10 cellular contexts compared by ENCODE assay signal in the genomic region with DNA sequence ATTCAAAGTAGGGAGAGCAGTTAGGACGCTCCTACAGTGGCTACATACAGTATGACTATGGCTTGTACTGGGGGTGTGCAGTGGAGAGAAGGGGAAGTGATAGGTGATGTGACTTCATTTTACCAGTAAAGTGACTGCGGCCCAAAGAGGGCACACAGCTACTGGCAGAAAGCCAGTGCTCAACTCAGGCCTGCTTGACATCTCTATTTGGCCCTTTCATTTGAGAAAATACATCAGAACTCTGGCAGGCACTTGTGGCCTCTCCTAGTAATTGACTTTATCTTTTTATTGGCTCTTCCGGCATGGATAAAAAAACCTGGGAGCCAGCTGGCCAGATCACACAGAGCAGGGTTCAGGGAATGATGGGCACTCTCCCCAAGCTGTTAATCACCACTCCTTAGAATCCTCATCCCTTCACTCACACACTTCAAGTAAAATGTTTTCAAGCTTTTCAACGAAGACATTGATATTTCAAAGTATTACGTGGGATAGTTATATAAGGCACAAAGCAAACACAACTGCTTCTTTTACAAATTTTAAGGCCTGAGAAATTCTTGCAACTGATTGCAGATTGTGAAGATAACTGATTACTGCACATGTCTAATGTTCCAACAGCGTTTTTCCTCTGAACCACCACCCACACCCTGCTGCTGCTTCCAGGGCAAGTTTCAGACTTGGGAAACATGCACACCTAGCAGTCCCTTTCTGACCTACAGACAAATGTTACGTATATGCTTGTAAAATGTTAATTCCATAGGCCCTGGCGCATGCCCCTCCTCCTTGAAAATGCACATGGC.
A peak's percentile ranks its signal among the peaks of the same experiment; 100 is the strongest.
DNase-seq lines count a peak whose midpoint lies in the region; ATAC-seq and TF ChIP-seq lines count a peak whose summit lies in the region.
"Had no signal": no experiment of that assay in that cellular context is flagged by ENCODE, and none has a peak within 500 bp of the region (broad histone marks: within the 10 kb centered on the region; RNA-seq: fewer than 3 reads in every experiment).

No MANE protein-coding gene starts in this region.

- no peaks in the 10 kb centered on the region for H3K36me3 Mint-ChIP-seq in activated T-cell treated with anti-CD3 and anti-CD28 coated beads, Interleukin-2, amount 50 U/mL, for 4 hours (ENCODE audit: insufficient read depth)
- H3K36me3 Mint-ChIP-seq: activated CD4-positive, alpha-beta memory T cell treated with anti-CD3 and anti-CD28 coated beads for 36 hours had no signal

- H3K9me3 ChIP-seq in mucosa of rectum (ENCODE audit: control insufficient read depth in 2 of 2, low read length in 2 of 2): no peaks in the 10 kb centered on the region
- H3K9me3 ChIP-seq: ovary had no signal

- no peaks in the 10 kb centered on the region for H3K4me1 Mint-ChIP-seq in activated T-cell treated with anti-CD3 and anti-CD28 coated beads, Interleukin-2, amount 50 U/mL, for 4 hours (ENCODE audit: low read depth)

- peak overlapping the region in 1 of 2 donors; percentile 17 for H3K4me3 ChIP-seq in mucosa of rectum (ENCODE audit: low read length in 2 of 2)
- H3K4me3 ChIP-seq: ovary had no signal

- H3K27me3 Mint-ChIP-seq in activated T-cell treated with anti-CD3 and anti-CD28 coated beads, Interleukin-2, amount 50 U/mL, for 4 hours (ENCODE audit: low read depth): no peaks in the 10 kb centered on the region
- H3K27me3 Mint-ChIP-seq: activated CD4-positive, alpha-beta memory T cell treated with anti-CD3 and anti-CD28 coated beads for 36 hours had no signal

- H3K36me3 ChIP-seq in mucosa of rectum (ENCODE audit: control insufficient read depth in 2 of 2, insufficient read depth in 2 of 2, low read length in 2 of 2): peaks cover 6 to 15% of the 10 kb centered on the region in 2 donors
- H3K36me3 ChIP-seq: ovary had no signal

- peak overlapping the region; percentile 28 to 34 for H3K9ac ChIP-seq in mucosa of rectum (ENCODE audit: low read depth in 1 of 2, low read length in 2 of 2)

- no peaks in the 10 kb centered on the region for H3K9me3 Mint-ChIP-seq in activated T-cell treated with anti-CD3 and anti-CD28 coated beads, Interleukin-2, amount 50 U/mL, for 4 hours
- H3K9me3 Mint-ChIP-seq: activated CD4-positive, alpha-beta memory T cell treated with anti-CD3 and anti-CD28 coated beads for 36 hours had no signal

- H3K27me3 ChIP-seq in mucosa of rectum (ENCODE audit: control insufficient read depth in 2 of 2, insufficient read depth in 2 of 2, low read length in 2 of 2): no peaks in the 10 kb centered on the region
- H3K27me3 ChIP-seq: ovary had no signal

- H3K4me3 Mint-ChIP-seq in activated T-cell treated with anti-CD3 and anti-CD28 coated beads, Interleukin-2, amount 50 U/mL, for 4 hours: no peak overlapping the region
- H3K4me3 Mint-ChIP-seq: activated CD4-positive, alpha-beta memory T cell treated with anti-CD3 and anti-CD28 coated beads for 36 hours had no signal

- peaks cover 17 to 19% of the 10 kb centered on the region in 2 donors for H3K4me1 ChIP-seq in mucosa of rectum (ENCODE audit: control insufficient read depth in 2 of 2, insufficient read depth in 2 of 2, low read length in 2 of 2)

- H3K27ac ChIP-seq in mucosa of rectum (ENCODE audit: low read depth in 2 of 2, low read length in 2 of 2): peak overlapping the region; percentile 79 to 82
- H3K27ac ChIP-seq: ovary had no signal

- peak; percentile 66 for ATAC-seq in GM19043 (IDR thresholded peaks at IDR 0.05; ENCODE audit: low read depth, unreplicated experiment)
- peak; percentile 72 for ATAC-seq in SK-N-SH treated with all-trans-retinoic acid at 6 μM for 48 hours
- no peak for ATAC-seq in activated T-cell treated with anti-CD3 and anti-CD28 coated beads, Interleukin-2, amount 50 U/mL, for 4 hours
- ATAC-seq in activated CD4-positive, CD25-positive, alpha-beta regulatory T cell treated with anti-CD3 and anti-CD28 coated beads, Interleukin-2, amount 50 U/mL, for 24 hours: no peak

- DNase-seq in NCI-H1092 (lab: John Stamatoyannopoulos, UW) (peak; percentile 78), hepatic stellate cell (ENCODE audit: low spot score) (no peak), hippocampal formation (lab: John Stamatoyannopoulos, UW) (no peak)
- DNase-seq in activated T-cell treated with anti-CD3 and anti-CD28 coated beads, Interleukin-2, amount 50 U/mL, for 4 hours: no peak
- DNase-seq: activated CD4-positive, alpha-beta memory T cell treated with anti-CD3 and anti-CD28 coated beads for 36 hours; ovary had no signal

TF ChIP-seq in SK-N-SH treated with all-trans-retinoic acid at 6 μM for 48 hours, 23 proteins besides CTCF, POLR2A, EP300 and RAD21:
- no peak for TF ChIP-seq BACH2 (CRISPR knock-in tag; IDR thresholded peaks at IDR 0.05; ENCODE audit: borderline replicate concordance)
- peak; percentile 87 for TF ChIP-seq TSHZ2 (CRISPR knock-in tag; IDR thresholded peaks at IDR 0.05)
- peak; percentile 68; the same call in 1 of the 2 replicates for TF ChIP-seq ZFP3 (CRISPR knock-in tag; IDR thresholded peaks at IDR 0.05)
- peak; percentile 64; the same call in 1 of the 2 replicates for TF ChIP-seq SNAI2 (CRISPR knock-in tag; IDR thresholded peaks at IDR 0.05)
- peak; percentile 72 for TF ChIP-seq ISL1 (CRISPR knock-in tag; IDR thresholded peaks at IDR 0.05)
- peak; percentile 81; the same call in 1 of the 2 replicates for TF ChIP-seq TCF4 (CRISPR knock-in tag; IDR thresholded peaks at IDR 0.05; ENCODE audit: borderline replicate concordance)
- TF ChIP-seq ESRRG (CRISPR knock-in tag; IDR thresholded peaks at IDR 0.05): no peak
- peak; percentile 67; the same call in 1 of the 2 replicates for TF ChIP-seq ZNF70 (CRISPR knock-in tag; IDR thresholded peaks at IDR 0.05)
TF ChIP-seq in SK-N-SH treated with all-trans-retinoic acid at 6 μM for 48 hours: peak in this region for 6.

Comparison
In these comparisons a context has a peak if more than half of its experiments do, and no peak if none do; other contexts are left out.
1. ATAC-seq: peak in GM19043 (single experiment) and SK-N-SH treated with all-trans-retinoic acid at 6 μM for 48 hours (single experiment); none in activated T-cell treated with anti-CD3 and anti-CD28 coated beads, Interleukin-2, amount 50 U/mL, for 4 hours (0 of 2) and activated CD4-positive, CD25-positive, alpha-beta regulatory T cell treated with anti-CD3 and anti-CD28 coated beads, Interleukin-2, amount 50 U/mL, for 24 hours (0 of 2).